ENCODE assay signal across 13 cellular contexts in genomic region chr6:7215798-7216231, GRCh38.
DNase-seq lines count a peak whose midpoint lies in the region; ATAC-seq and TF ChIP-seq lines count a peak whose summit lies in the region.
"Had no signal": no experiment of that assay in that cellular context is flagged by ENCODE, and none has a peak within 500 bp of the region (broad histone marks: within the 10 kb centered on the region; RNA-seq: fewer than 3 reads in every experiment).

No MANE protein-coding gene starts in this region.

- H3K27ac Mint-ChIP-seq in activated T-cell treated with anti-CD3 and anti-CD28 coated beads, Interleukin-2, amount 50 U/mL, for 24 hours: peak overlapping the region; percentile 79
- H3K27ac Mint-ChIP-seq in stimulated activated effector memory CD8-positive, alpha-beta T cell treated with anti-CD3 and anti-CD28 coated beads, Interleukin-12 subunit alpha, Interleukin-12 subunit beta, amount 100 ng/mL, for 72 hours: peak overlapping the region; percentile 83

- no peaks in the 10 kb centered on the region for H3K9me3 ChIP-seq in esophagus squamous epithelium
- H3K9me3 ChIP-seq: A549 had no signal

- WGBS in esophagus squamous epithelium, 2 donors: 38 to 47% methylated on average over 9 to 10 of the region's 10 CpGs

- intact Hi-C loops in esophagus squamous epithelium (cut with DNase I): no loop called here

- peaks cover 12% of the 10 kb centered on the region for H3K4me1 Mint-ChIP-seq in activated T-cell treated with anti-CD3 and anti-CD28 coated beads, Interleukin-2, amount 50 U/mL, for 24 hours (ENCODE audit: low read depth)
- H3K4me1 Mint-ChIP-seq in stimulated activated effector memory CD8-positive, alpha-beta T cell treated with anti-CD3 and anti-CD28 coated beads, Interleukin-12 subunit alpha, Interleukin-12 subunit beta, amount 100 ng/mL, for 72 hours: no peaks in the 10 kb centered on the region

- no peaks in the 10 kb centered on the region for H3K9me3 Mint-ChIP-seq in activated T-cell treated with anti-CD3 and anti-CD28 coated beads, Interleukin-2, amount 50 U/mL, for 24 hours
- no peaks in the 10 kb centered on the region for H3K9me3 Mint-ChIP-seq in stimulated activated effector memory CD8-positive, alpha-beta T cell treated with anti-CD3 and anti-CD28 coated beads, Interleukin-12 subunit alpha, Interleukin-12 subunit beta, amount 100 ng/mL, for 72 hours

- no peaks in the 10 kb centered on the region for H3K27me3 Mint-ChIP-seq in activated T-cell treated with anti-CD3 and anti-CD28 coated beads, Interleukin-2, amount 50 U/mL, for 24 hours

- H3K4me1 ChIP-seq in esophagus squamous epithelium: peaks cover 35 to 66% (median 58%) of the 10 kb centered on the region in 3 donors
- H3K4me1 ChIP-seq: A549 had no signal

- no peak overlapping the region for H3K4me3 ChIP-seq in esophagus squamous epithelium
- H3K4me3 ChIP-seq: A549 had no signal

- DNase-seq in activated T-cell treated with anti-CD3 and anti-CD28 coated beads, Interleukin-2, amount 50 U/mL, for 24 hours: no peak
- DNase-seq in activated T-cell treated with anti-CD3 and anti-CD28 coated beads, Interleukin-2, amount 50 U/mL, for 1 hour: no peak
- DNase-seq in esophagus squamous epithelium (lab: John Stamatoyannopoulos, UW) (no peak), globus pallidus (ENCODE audit: low spot score) (no peak)
- no peak for DNase-seq in stimulated activated effector memory CD8-positive, alpha-beta T cell treated with anti-CD3 and anti-CD28 coated beads, Interleukin-12 subunit alpha, Interleukin-12 subunit beta, amount 100 ng/mL, for 72 hours (ENCODE audit: low spot score in 2 of 2)
- DNase-seq: activated CD4-positive, alpha-beta T cell treated with anti-CD3 and anti-CD28 coated beads for 1 hour; activated effector memory CD4-positive, alpha-beta T cell treated with anti-CD3 and anti-CD28 coated beads, Interleukin-2, amount 50 U/mL, for 16 hours; left ventricle myocardium superior; stimulated activated CD4-positive, alpha-beta T cell treated with anti-CD3 and anti-CD28 coated beads, Interleukin-4, amount 100 ng/mL, for 4 hours had no signal

- no peak overlapping the region for H3K4me3 Mint-ChIP-seq in activated T-cell treated with anti-CD3 and anti-CD28 coated beads, Interleukin-2, amount 50 U/mL, for 24 hours
- no peak overlapping the region for H3K4me3 Mint-ChIP-seq in stimulated activated effector memory CD8-positive, alpha-beta T cell treated with anti-CD3 and anti-CD28 coated beads, Interleukin-12 subunit alpha, Interleukin-12 subunit beta, amount 100 ng/mL, for 72 hours

- TF ChIP-seq CTCF in esophagus squamous epithelium (IDR thresholded peaks at IDR 0.05): no peak

- H3K27ac ChIP-seq in esophagus squamous epithelium: peak overlapping the region; percentile 84 to 91 (median 86)
- H3K27ac ChIP-seq: A549 had no signal

- ATAC-seq in HG03457 (IDR thresholded peaks at IDR 0.05; ENCODE audit: unreplicated experiment): peak; percentile 63
- no peak for ATAC-seq in stimulated activated effector memory CD8-positive, alpha-beta T cell treated with anti-CD3 and anti-CD28 coated beads, Interleukin-12 subunit alpha, Interleukin-12 subunit beta, amount 100 ng/mL, for 72 hours
- no peak for ATAC-seq in HG03097 (IDR thresholded peaks at IDR 0.05; ENCODE audit: low FRiP score, unreplicated experiment)
- no peak for ATAC-seq in HG02973 (IDR thresholded peaks at IDR 0.05; ENCODE audit: unreplicated experiment)
- ATAC-seq: A549, left ventricle myocardium superior had no signal

- peaks cover 22 to 84% (median 39%) of the 10 kb centered on the region in 3 donors for H3K36me3 ChIP-seq in esophagus squamous epithelium

- peaks cover 91% of the 10 kb centered on the region for H3K36me3 Mint-ChIP-seq in activated T-cell treated with anti-CD3 and anti-CD28 coated beads, Interleukin-2, amount 50 U/mL, for 24 hours (ENCODE audit: low read depth)
- peaks cover 85% of the 10 kb centered on the region for H3K36me3 Mint-ChIP-seq in stimulated activated effector memory CD8-positive, alpha-beta T cell treated with anti-CD3 and anti-CD28 coated beads, Interleukin-12 subunit alpha, Interleukin-12 subunit beta, amount 100 ng/mL, for 72 hours

- no peaks in the 10 kb centered on the region for H3K27me3 ChIP-seq in esophagus squamous epithelium

- no peak for TF ChIP-seq POLR2A in esophagus squamous epithelium (IDR thresholded peaks at IDR 0.05)
